In the genomic region with DNA sequence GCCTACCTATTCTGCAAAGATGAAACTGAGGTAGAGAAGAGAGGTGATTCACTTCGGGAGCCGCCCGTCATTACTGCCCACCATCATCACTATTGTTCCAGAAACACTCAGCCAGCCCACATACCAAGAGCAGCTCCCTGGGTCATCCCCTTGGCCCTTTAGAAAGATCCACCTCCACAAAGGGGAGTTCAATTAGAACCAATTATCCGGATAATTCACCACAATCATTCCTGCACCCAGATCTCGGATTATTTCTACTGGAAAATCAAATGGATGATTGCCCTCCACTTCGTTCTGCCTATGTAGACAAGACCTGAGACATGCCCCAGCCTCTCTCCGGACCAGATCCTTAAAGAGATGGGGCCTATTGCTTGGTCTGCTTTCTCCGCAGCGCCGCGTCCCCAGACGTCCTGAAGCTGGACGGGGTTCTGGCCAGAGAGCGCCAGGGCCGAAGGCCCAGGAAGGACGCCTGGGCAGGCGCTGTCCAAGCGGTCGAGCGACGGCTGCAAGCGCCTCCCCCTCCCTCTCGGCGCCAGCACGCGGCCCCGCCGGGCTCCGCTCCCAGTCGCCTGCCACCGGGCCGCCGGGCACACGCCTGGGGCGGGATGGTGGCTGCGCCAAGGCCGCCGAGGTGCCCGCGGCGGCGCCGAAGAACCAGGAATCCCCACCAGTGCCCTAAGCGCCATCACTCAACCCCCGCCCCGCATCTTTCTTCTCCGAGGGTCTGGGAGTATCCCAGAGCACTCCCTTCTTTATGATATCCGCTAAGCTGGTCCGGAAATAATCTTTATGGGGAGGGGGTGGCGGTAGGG, we compare ENCODE assay signal across 11 cellular contexts. TPM values are rescaled to one million over a fixed set of nuclear protein-coding genes. Genes with fewer than 3 reads are reported as not detected.
DNase-seq lines count a peak whose midpoint lies in the region; ATAC-seq lines count a peak whose summit lies in the region.
"Had no signal": no experiment of that assay in that cellular context is flagged by ENCODE, and none has a peak within 500 bp of the region (broad histone marks: within the 10 kb centered on the region; RNA-seq: fewer than 3 reads in every experiment).

No MANE protein-coding gene starts in this region.

- H3K36me3 ChIP-seq in ES-I3 (ENCODE audit: insufficient read depth, low read length): no peaks in the 10 kb centered on the region

- no peaks in the 10 kb centered on the region; the same call in 1 of the 2 replicates for H3K4me1 ChIP-seq in ES-I3 (ENCODE audit: insufficient read depth, low read length)

- no peaks in the 10 kb centered on the region for H3K36me3 Mint-ChIP-seq in naive B cell

- H3K9ac ChIP-seq in ES-I3 (ENCODE audit: low read depth, low read length): peak overlapping the region; percentile 37; the same call in 1 of the 2 replicates

- DNase-seq in NCI-H1417 treated with DMSO at 0.1 percent for 48 hours (lab: John Stamatoyannopoulos, UW): peak; percentile 35
- peak; percentile 34 for DNase-seq in cerebellum (ENCODE audit: low spot score)
- no peak for DNase-seq in naive B cell
- DNase-seq in NCI-H446 treated with DMSO at 0.1 percent for 48 hours (lab: John Stamatoyannopoulos, UW): no peak
- DNase-seq in LoVo (ENCODE audit: low spot score): no peak
- no peak for DNase-seq in activated effector memory CD4-positive, alpha-beta T cell treated with anti-CD3 and anti-CD28 coated beads, Interleukin-2, amount 50 U/mL, for 16 hours

- no peaks in the 10 kb centered on the region for H3K9me3 ChIP-seq in ES-I3 (ENCODE audit: control insufficient read depth, insufficient read depth, low read length)

- H3K27me3 Mint-ChIP-seq in naive B cell: peaks cover 78 to 86% (median 82%) of the 10 kb centered on the region in 3 donors

- H3K4me1 Mint-ChIP-seq in naive B cell: peaks cover 23 to 37% (median 25%) of the 10 kb centered on the region in 3 donors

- peak overlapping the region in 5 of 8 donors; percentile 39 to 87 (median 76) for H3K4me3 Mint-ChIP-seq in naive B cell
- H3K4me3 Mint-ChIP-seq: dendritic cell treated with granulocyte-macrophage colony-stimulating factor and Interleukin-4, amounts not matched to agents 40 ng/mL and 50 ng/mL, for 4 days had no signal

- peak overlapping the region in 1 of 6 donors; percentile 11 for H3K27ac Mint-ChIP-seq in naive B cell
- H3K27ac Mint-ChIP-seq: dendritic cell treated with granulocyte-macrophage colony-stimulating factor and Interleukin-4, amounts not matched to agents 40 ng/mL and 50 ng/mL, for 4 days had no signal

- ATAC-seq in naive B cell (ENCODE audit: low read depth in 2 of 2) (no peak), HG02973 (IDR thresholded peaks at IDR 0.05; ENCODE audit: unreplicated experiment) (no peak)

- H3K9me3 Mint-ChIP-seq in naive B cell: peaks cover 0 to 18% (median 4%) of the 10 kb centered on the region in 7 donors
- H3K9me3 Mint-ChIP-seq: dendritic cell treated with granulocyte-macrophage colony-stimulating factor and Interleukin-4, amounts not matched to agents 40 ng/mL and 50 ng/mL, for 4 days had no signal

RNA-seq across cellular contexts. Expression of a gene that starts 1.3 kb away (rescaled TPM):
- total RNA-seq in cerebellum: 14.0 TPM
- not detected for polyA plus RNA-seq in naive B cell (ENCODE audit: low read depth in 6 of 6)
- total RNA-seq: OCI-LY7, osteocyte had no signal

RNA-seq across cellular contexts. Expression of a gene that starts 39.1 kb away (rescaled TPM):
- 1.2 TPM for total RNA-seq in cerebellum
- polyA plus RNA-seq in naive B cell (ENCODE audit: low read depth in 6 of 6): not detected
- total RNA-seq: OCI-LY7, osteocyte had no signal

Comparison
In these comparisons a context has a peak if more than half of its experiments do, and no peak if none do; other contexts are left out.
1. DNase-seq: peak in NCI-H1417 treated with DMSO at 0.1 percent for 48 hours (single experiment) and cerebellum (single experiment); none in naive B cell (single experiment), NCI-H446 treated with DMSO at 0.1 percent for 48 hours (single experiment), LoVo (single experiment) and activated effector memory CD4-positive, alpha-beta T cell treated with anti-CD3 and anti-CD28 coated beads, Interleukin-2, amount 50 U/mL, for 16 hours (single experiment).